Comparison of ENCODE assay signal across 1 cellular context in genomic region chr20:62980970-62981369, GRCh38.
TF ChIP-seq lines count a peak whose summit lies in the region.

No MANE protein-coding gene starts in this region.

TF ChIP-seq in SK-N-SH treated with all-trans-retinoic acid at 6 μM for 48 hours, 23 proteins besides CTCF, POLR2A, EP300 and RAD21 (continued from another document):
- no peak for TF ChIP-seq ZNF8 (CRISPR knock-in tag; IDR thresholded peaks at IDR 0.05)
- no peak for TF ChIP-seq CSDC2 (CRISPR knock-in tag; IDR thresholded peaks at IDR 0.05)
- TF ChIP-seq TSHZ2 (CRISPR knock-in tag; IDR thresholded peaks at IDR 0.05): no peak
- no peak for TF ChIP-seq GLIS3 (CRISPR knock-in tag; IDR thresholded peaks at IDR 0.05)
TF ChIP-seq in SK-N-SH treated with all-trans-retinoic acid at 6 μM for 48 hours: peak in this region for 0.
